In genomic region chr5:79236970-79237734, GRCh38 we compare ENCODE assay signal across 8 cellular contexts. TPM values are rescaled to one million over a fixed set of nuclear protein-coding genes. Genes with fewer than 3 reads are reported as not detected.
A peak's percentile ranks its signal among the peaks of the same experiment; 100 is the strongest.
DNase-seq lines count a peak whose midpoint lies in the region; ATAC-seq and TF ChIP-seq lines count a peak whose summit lies in the region.

No MANE protein-coding gene starts in this region.

- peak overlapping the region; percentile 92 for H3K4me2 ChIP-seq in HCT116 (ENCODE audit: low read length)

- TF ChIP-seq RAD21 in HCT116 (IDR thresholded peaks at IDR 0.05; ENCODE audit: low read depth), result no peak

- peak; percentile 30 for ATAC-seq in HCT116

- H3K9ac ChIP-seq in ES-I3 (ENCODE audit: low read depth, low read length), result peak overlapping the region; percentile 84
- peak overlapping the region; percentile 80 for H3K9ac ChIP-seq in HCT116 (ENCODE audit: low read length)

- H2AFZ ChIP-seq in HCT116 (ENCODE audit: low read depth, low read length, poor library complexity, severe bottlenecking), result no peak overlapping the region

- peaks cover 3% of the 10 kb centered on the region for H3K36me3 Mint-ChIP-seq in activated CD4-positive, alpha-beta T cell treated with anti-CD3 and anti-CD28 coated beads, Interleukin-2, amount 10 ng/mL, durations not matched to agents 7 days and 5 days (ENCODE audit: low read depth)

- no peaks in the 10 kb centered on the region for H3K9me3 Mint-ChIP-seq in activated CD4-positive, alpha-beta T cell treated with anti-CD3 and anti-CD28 coated beads, Interleukin-2, amount 10 ng/mL, durations not matched to agents 7 days and 5 days

- peak overlapping the region; percentile 89 for H3K27ac Mint-ChIP-seq in activated CD4-positive, alpha-beta T cell treated with anti-CD3 and anti-CD28 coated beads, Interleukin-2, amount 10 ng/mL, durations not matched to agents 7 days and 5 days

- DNase-seq in HCT116 (ENCODE audit: low read depth, low spot score) (no peak), NCI-H1105 treated with DMSO at 0.1 percent for 48 hours (lab: John Stamatoyannopoulos, UW) (peak; percentile 33), ecto neural progenitor cell (ENCODE audit: low spot score) (peak; percentile 68), medulla oblongata (ENCODE audit: extremely low spot score) (peak; percentile 25), GOT3 (lab: John Stamatoyannopoulos, UW) (no peak)
- peak; percentile 37 for DNase-seq in activated CD4-positive, alpha-beta T cell treated with anti-CD3 and anti-CD28 coated beads, Interleukin-2, amount 10 ng/mL, durations not matched to agents 7 days and 5 days
- DNase-seq in stimulated activated CD8-positive, alpha-beta memory T cell treated with anti-CD3 and anti-CD28 coated beads, Interleukin-2, amount 100 ng/mL, for 48 hours (ENCODE audit: low read depth in 2 of 2), result peak; percentile 12 to 13

- peak overlapping the region; percentile 77 for H3K27ac ChIP-seq in HCT116 (ENCODE audit: low read depth, low read length)

- RAD21 ChIA-PET in HCT116 (lab: Charles Lee; ENCODE audit: low non-redundant PET in 1 of 2, low total read pairs in 2 of 2, uncharacterized antibody in 2 of 2, unreplicated experiment in 2 of 2), result no interaction called here

- no peak for TF ChIP-seq POLR2A in HCT116 (IDR thresholded peaks at IDR 0.05; ENCODE audit: borderline replicate concordance, extremely low read depth, insufficient read depth, insufficient read length)

- 0 out of 2 replicates have a peak, but pooled peaks cover 3% of the 10 kb centered on the region for H4K20me1 ChIP-seq in HCT116 (ENCODE audit: insufficient read depth)

- peak overlapping the region; percentile 76 to 81 for H3K4me3 ChIP-seq in HCT116 (replicated peaks in 1 of 2; ENCODE audit: low read depth in 1 of 2, low read length in 2 of 2)

- H3K79me2 ChIP-seq in HCT116 (ENCODE audit: insufficient read depth, low read length), result peaks cover 55% of the 10 kb centered on the region

- no peaks in the 10 kb centered on the region for H3K27me3 Mint-ChIP-seq in activated CD4-positive, alpha-beta T cell treated with anti-CD3 and anti-CD28 coated beads, Interleukin-2, amount 10 ng/mL, durations not matched to agents 7 days and 5 days

- peaks cover 37% of the 10 kb centered on the region for H3K4me1 Mint-ChIP-seq in activated CD4-positive, alpha-beta T cell treated with anti-CD3 and anti-CD28 coated beads, Interleukin-2, amount 10 ng/mL, durations not matched to agents 7 days and 5 days

- no peak for TF ChIP-seq CTCF in HCT116 (IDR thresholded peaks at IDR 0.05 in 2 of 3, conservative IDR thresholded peaks at IDR 0.05 in 1 of 3; ENCODE audit: borderline replicate concordance in 1 of 3, insufficient read depth in 1 of 3, low read depth in 2 of 3, low read length in 2 of 3)

- H3K27me3 ChIP-seq in HCT116 (ENCODE audit: insufficient read depth, low read length), result no peaks in the 10 kb centered on the region

- POLR2A ChIA-PET in HCT116 (lab: Charles Lee), result no interaction called here
- POLR2A ChIA-PET in activated CD4-positive, alpha-beta T cell treated with anti-CD3 and anti-CD28 coated beads, Interleukin-2, amount 10 ng/mL, durations not matched to agents 7 days and 5 days (lab: Charles Lee), result no interaction called here

- BruUV-seq in HCT116 (replicated peaks; lab: Mats Ljungman, UMichigan), result no TSS peak

- CTCF ChIA-PET in HCT116 (lab: Charles Lee), result interaction anchor here (1.4 kb wide), 1 partner anchor 104 kb away, joined by 6 read pairs; no protein-coding TSS in a partner anchor
- CTCF ChIA-PET in activated CD4-positive, alpha-beta T cell treated with anti-CD3 and anti-CD28 coated beads, Interleukin-2, amount 10 ng/mL, durations not matched to agents 7 days and 5 days (lab: Charles Lee), result interaction anchor here (1.0 to 1.7 kb wide), 3 partner anchors 12 to 23 kb away, joined by 3 to 7 read pairs (median 3); no protein-coding TSS in a partner anchor

- intact Hi-C loops in HCT116 (cut with micrococcal nuclease), result loop anchor here (10.0 kb wide), 1 partner anchor 92 kb away; no protein-coding TSS in a partner anchor

- H3K9me2 ChIP-seq in HCT116 (ENCODE audit: insufficient read depth), result no peaks in the 10 kb centered on the region

- H3K9me3 ChIP-seq in ES-I3 (ENCODE audit: control insufficient read depth, insufficient read depth, low read length) (no peaks in the 10 kb centered on the region), HCT116 (ENCODE audit: control insufficient read depth in 1 of 2, insufficient read depth in 1 of 2, low read depth in 1 of 2, low read length in 2 of 2) (no peaks in the 10 kb centered on the region)

- no peaks in the 10 kb centered on the region for H3K4me1 ChIP-seq in ES-I3 (ENCODE audit: insufficient read depth, low read length)
- peaks cover 6 to 18% of the 10 kb centered on the region in 2 experiments; a peak in 3 of 4 replicates for H3K4me1 ChIP-seq in HCT116 (ENCODE audit: control insufficient read depth in 1 of 2, insufficient read depth in 2 of 2, low read length in 2 of 2)

- peak overlapping the region; percentile 87 for H3K4me3 Mint-ChIP-seq in activated CD4-positive, alpha-beta T cell treated with anti-CD3 and anti-CD28 coated beads, Interleukin-2, amount 10 ng/mL, durations not matched to agents 7 days and 5 days

- no peaks in the 10 kb centered on the region for H3K36me3 ChIP-seq in ES-I3 (ENCODE audit: insufficient read depth, low read length)
- H3K36me3 ChIP-seq in HCT116 (ENCODE audit: control insufficient read depth in 1 of 2, insufficient read depth in 2 of 2, low read length in 2 of 2), result no peaks in the 10 kb centered on the region

TF ChIP-seq in HCT116, 20 proteins besides CTCF, POLR2A, EP300 and RAD21:
- TF ChIP-seq JUND (IDR thresholded peaks at IDR 0.05) (no peak), SIN3A (IDR thresholded peaks at IDR 0.05; ENCODE audit: low read depth) (no peak), TCF7L2 (IDR thresholded peaks at IDR 0.05; ENCODE audit: borderline replicate concordance, extremely low read depth, insufficient read depth, insufficient read length) (no peak), EZH2 (IDR thresholded peaks at IDR 0.05) (no peak), FOSL1 (IDR thresholded peaks at IDR 0.05; ENCODE audit: low read depth) (no peak), YY1 (IDR thresholded peaks at IDR 0.05; ENCODE audit: extremely low read depth, insufficient replicate concordance, low read depth, low read length) (no peak), EZH2phosphoT487 (IDR thresholded peaks at IDR 0.05; ENCODE audit: borderline replicate concordance) (no peak), SRF (IDR thresholded peaks at IDR 0.05; ENCODE audit: low read depth) (no peak), POLR2AphosphoS5 (IDR thresholded peaks at IDR 0.05; ENCODE audit: low read depth, low read length) (no peak)
- TF ChIP-seq, protein P1, sequence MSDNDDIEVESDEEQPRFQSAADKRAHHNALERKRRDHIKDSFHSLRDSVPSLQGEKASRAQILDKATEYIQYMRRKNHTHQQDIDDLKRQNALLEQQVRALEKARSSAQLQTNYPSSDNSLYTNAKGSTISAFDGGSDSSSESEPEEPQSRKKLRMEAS (IDR thresholded peaks at IDR 0.05), result no peak
- TF ChIP-seq, protein P2, sequence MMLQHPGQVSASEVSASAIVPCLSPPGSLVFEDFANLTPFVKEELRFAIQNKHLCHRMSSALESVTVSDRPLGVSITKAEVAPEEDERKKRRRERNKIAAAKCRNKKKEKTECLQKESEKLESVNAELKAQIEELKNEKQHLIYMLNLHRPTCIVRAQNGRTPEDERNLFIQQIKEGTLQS (IDR thresholded peaks at IDR 0.05), result no peak
TF ChIP-seq in HCT116: peak in this region for 0.

RNA-seq across cellular contexts. Expression of gene JMY, which starts 1.2 kb away (rescaled TPM):
- 15.6 TPM for total RNA-seq in HCT116 (2021; ENCODE audit: unreplicated experiment)
- polyA plus RNA-seq in HCT116 (2012), result 4.0 and 4.4 TPM in 2 replicates
- total RNA-seq in activated CD4-positive, alpha-beta T cell treated with anti-CD3 and anti-CD28 coated beads, Interleukin-2, amount 10 ng/mL, durations not matched to agents 7 days and 5 days, result 1 to 10 TPM; 4.5 to 4.8 TPM

Comparison
In these comparisons a context has a peak if more than half of its experiments do, and no peak if none do; other contexts are left out.
1. DNase-seq: peak in NCI-H1105 treated with DMSO at 0.1 percent for 48 hours (single experiment), activated CD4-positive, alpha-beta T cell treated with anti-CD3 and anti-CD28 coated beads, Interleukin-2, amount 10 ng/mL, durations not matched to agents 7 days and 5 days (single experiment), ecto neural progenitor cell (single experiment), medulla oblongata (single experiment) and stimulated activated CD8-positive, alpha-beta memory T cell treated with anti-CD3 and anti-CD28 coated beads, Interleukin-2, amount 100 ng/mL, for 48 hours (2 of 2); none in HCT116 (single experiment) and GOT3 (single experiment).